8 cellular contexts compared by ENCODE assay signal in genomic region chr20:62603021-62603906, GRCh38. TPM values are rescaled to one million over a fixed set of nuclear protein-coding genes. Genes with fewer than 3 reads are reported as not detected.
DNase-seq lines count a peak whose midpoint lies in the region; ATAC-seq, FAIRE-seq and TF ChIP-seq lines count a peak whose summit lies in the region.

No MANE protein-coding gene starts in this region.

- H3K9me3 ChIP-seq in CD8-positive, alpha-beta memory T cell (ENCODE audit: low read length) = no peaks in the 10 kb centered on the region

- H3K27me3 Mint-ChIP-seq in CD8-positive, alpha-beta memory T cell = peaks cover 8 to 10% of the 10 kb centered on the region in 2 donors
- H3K27me3 Mint-ChIP-seq in T-helper 2 cell treated with Interferon-gamma antibody and Interleukin-4, amounts not matched to agents 5 μg/mL and 100 μg/mL, for 36 hours (ENCODE audit: low read depth) = peaks cover 12% of the 10 kb centered on the region
- H3K27me3 Mint-ChIP-seq in memory B cell = peaks cover 3% of the 10 kb centered on the region

- H3K27ac Mint-ChIP-seq in CD8-positive, alpha-beta memory T cell = peak overlapping the region; percentile 65 to 96 (median 87)
- H3K27ac Mint-ChIP-seq in T-helper 2 cell treated with Interferon-gamma antibody and Interleukin-4, amounts not matched to agents 5 μg/mL and 100 μg/mL, for 36 hours = peak overlapping the region; percentile 90
- H3K27ac Mint-ChIP-seq in memory B cell = peak overlapping the region; percentile 67

- POLR2A ChIA-PET in CD8-positive, alpha-beta memory T cell (lab: Charles Lee) = interaction anchor here (0.7 to 1.3 kb wide), 3 partner anchors 14 to 193 kb away, joined by 4 to 6 read pairs (median 4); partner anchors contain the start of gene MRGBP

- no peaks in the 10 kb centered on the region for H3K36me3 Mint-ChIP-seq in CD8-positive, alpha-beta memory T cell
- H3K36me3 Mint-ChIP-seq in T-helper 2 cell treated with Interferon-gamma antibody and Interleukin-4, amounts not matched to agents 5 μg/mL and 100 μg/mL, for 36 hours (ENCODE audit: low read depth) = no peaks in the 10 kb centered on the region
- no peaks in the 10 kb centered on the region for H3K36me3 Mint-ChIP-seq in memory B cell

- peak overlapping the region; percentile 59 for H3K4me3 ChIP-seq in CD8-positive, alpha-beta memory T cell (ENCODE audit: low read length)
- peak overlapping the region; percentile 21 for H3K4me3 ChIP-seq in bronchial epithelial cell (ENCODE audit: low read depth, low read length)

- CTCF ChIA-PET in CD8-positive, alpha-beta memory T cell (lab: Charles Lee) = interaction anchor here (1.6 to 2.0 kb wide), 2 partner anchors 13 to 48 kb away, joined by 4 to 8 read pairs; no protein-coding TSS in a partner anchor

- H3K4me3 Mint-ChIP-seq in CD8-positive, alpha-beta memory T cell = peak overlapping the region; percentile 72 to 86 (median 82)
- peak overlapping the region; percentile 84 for H3K4me3 Mint-ChIP-seq in T-helper 2 cell treated with Interferon-gamma antibody and Interleukin-4, amounts not matched to agents 5 μg/mL and 100 μg/mL, for 36 hours
- H3K4me3 Mint-ChIP-seq in memory B cell = peak overlapping the region; percentile 75

- DNase-seq in CD8-positive, alpha-beta memory T cell = peak; percentile 28 to 72 (median 41)
- DNase-seq in LoVo (ENCODE audit: low spot score) (peak; percentile 37), bronchial epithelial cell (ENCODE audit: low read depth) (peak; percentile 28), memory B cell (ENCODE audit: low spot score in 2 of 2) (no peak), urothelium cell line (ENCODE audit: low spot score) (peak; percentile 93), iPS-NIHi11 (ENCODE audit: low spot score) (no peak)
- peak; percentile 73 for DNase-seq in T-helper 2 cell treated with Interferon-gamma antibody and Interleukin-4, amounts not matched to agents 5 μg/mL and 100 μg/mL, for 36 hours (ENCODE audit: low spot score)

- no peaks in the 10 kb centered on the region for H3K9me3 Mint-ChIP-seq in CD8-positive, alpha-beta memory T cell
- H3K9me3 Mint-ChIP-seq in T-helper 2 cell treated with Interferon-gamma antibody and Interleukin-4, amounts not matched to agents 5 μg/mL and 100 μg/mL, for 36 hours = no peaks in the 10 kb centered on the region
- no peaks in the 10 kb centered on the region for H3K9me3 Mint-ChIP-seq in memory B cell

- no peaks in the 10 kb centered on the region for H3K27me3 ChIP-seq in CD8-positive, alpha-beta memory T cell (ENCODE audit: insufficient read depth, low read length, poor library complexity, severe bottlenecking)
- H3K27me3 ChIP-seq in bronchial epithelial cell (ENCODE audit: control insufficient read depth, insufficient read depth, low read length) = peaks cover 4% of the 10 kb centered on the region

- no peak for TF ChIP-seq CTCF in bronchial epithelial cell (IDR thresholded peaks at IDR 0.05; ENCODE audit: insufficient read depth, low read length, severe bottlenecking)

- peak; percentile 18 for FAIRE-seq in bronchial epithelial cell (lab: Jason Lieb, UNC)
- peak; percentile 88 for FAIRE-seq in urothelium cell line (lab: Jason Lieb, UNC)

- H3K4me1 Mint-ChIP-seq in CD8-positive, alpha-beta memory T cell = peaks cover 18 to 25% (median 24%) of the 10 kb centered on the region in 3 donors
- peaks cover 42% of the 10 kb centered on the region for H3K4me1 Mint-ChIP-seq in T-helper 2 cell treated with Interferon-gamma antibody and Interleukin-4, amounts not matched to agents 5 μg/mL and 100 μg/mL, for 36 hours (ENCODE audit: low read depth)
- H3K4me1 Mint-ChIP-seq in memory B cell = peaks cover 50% of the 10 kb centered on the region

- peaks cover 25% of the 10 kb centered on the region for H3K4me1 ChIP-seq in CD8-positive, alpha-beta memory T cell (ENCODE audit: insufficient read depth, low read length)

- no peaks in the 10 kb centered on the region for H3K36me3 ChIP-seq in CD8-positive, alpha-beta memory T cell (ENCODE audit: insufficient read depth, low read length)
- no peaks in the 10 kb centered on the region for H3K36me3 ChIP-seq in bronchial epithelial cell (ENCODE audit: control insufficient read depth, insufficient read depth, low read length)

- H3K27ac ChIP-seq in CD8-positive, alpha-beta memory T cell (ENCODE audit: low read depth, low read length) = no peak overlapping the region

- ATAC-seq in memory B cell (ENCODE audit: low read depth) (peak; percentile 47), GM19455 (IDR thresholded peaks at IDR 0.05; ENCODE audit: unreplicated experiment) (no peak)

RNA-seq across cellular contexts. Expression of gene SLCO4A1, which starts 39.0 kb away (rescaled TPM):
- total RNA-seq in CD8-positive, alpha-beta memory T cell = 10 to 100 TPM; 42.0 to 44.9 TPM
- 0.47 TPM for polyA plus RNA-seq in CD8-positive, alpha-beta memory T cell
- total RNA-seq in bronchial epithelial cell = 1.6 and 4.7 TPM in 2 replicates

Comparison
In these comparisons a context has a peak if more than half of its experiments do, and no peak if none do; other contexts are left out.
1. DNase-seq: peak in CD8-positive, alpha-beta memory T cell (5 of 5), LoVo (single experiment), T-helper 2 cell treated with Interferon-gamma antibody and Interleukin-4, amounts not matched to agents 5 μg/mL and 100 μg/mL, for 36 hours (single experiment), bronchial epithelial cell (single experiment) and urothelium cell line (single experiment); none in memory B cell (0 of 2) and iPS-NIHi11 (single experiment).
2. Peak in every context shown above with its lines, with median percentiles within 50 percentile points of each other: H3K27ac Mint-ChIP-seq and H3K4me3 Mint-ChIP-seq.